Comparison of ENCODE assay signal across 23 cellular contexts in genomic region chr11:70709596-70709995, GRCh38.
"Had no signal": no experiment of that assay in that cellular context is flagged by ENCODE, and none has a peak within 500 bp of the region (broad histone marks: within the 10 kb centered on the region; RNA-seq: fewer than 3 reads in every experiment).

No MANE protein-coding gene starts in this region.

- H3K27ac Mint-ChIP-seq: dendritic cell treated with granulocyte-macrophage colony-stimulating factor and Interleukin-4, amounts not matched to agents 40 ng/mL and 50 ng/mL, for 4 days; effector memory CD8-positive, alpha-beta T cell; mesothelial cell of epicardium had no signal

- H3K27me3 ChIP-seq: colonic mucosa had no signal

- DNase-seq: cerebellar nuclear complex; colonic mucosa; cortex of kidney; effector CD8-positive, alpha-beta T cell; effector memory CD8-positive, alpha-beta T cell; endodermal cell; foreskin keratinocyte; heart left ventricle; hippocampal formation; left cardiac atrium; left lung; left ventricle myocardium superior; lower lobe of right lung; mesenchymal stem cell had no signal

- H3K4me3 ChIP-seq: colonic mucosa, esophagus muscularis mucosa, gastroesophageal sphincter, heart left ventricle, left lung, lower lobe of right lung had no signal

- H3K4me1 ChIP-seq: colonic mucosa, foreskin keratinocyte, gastroesophageal sphincter, heart left ventricle, left lung had no signal

- ATAC-seq: effector memory CD8-positive, alpha-beta T cell; foreskin keratinocyte; gastroesophageal sphincter; heart left ventricle; left cardiac atrium; left lung; left ventricle myocardium superior; lower lobe of right lung had no signal

- H3K27ac ChIP-seq: colonic mucosa, epithelial cell of prostate, esophagus muscularis mucosa, foreskin keratinocyte, gastroesophageal sphincter, heart left ventricle, left lung, lower lobe of right lung had no signal

- H3K36me3 Mint-ChIP-seq: mesothelial cell of epicardium had no signal

- H3K9me3 Mint-ChIP-seq: dendritic cell treated with granulocyte-macrophage colony-stimulating factor and Interleukin-4, amounts not matched to agents 40 ng/mL and 50 ng/mL, for 4 days; effector memory CD8-positive, alpha-beta T cell; mesothelial cell of epicardium had no signal

- FAIRE-seq: endometrium, frontal cortex, islet of Langerhans, keratinocyte had no signal

- H3K9me3 ChIP-seq: colonic mucosa, esophagus muscularis mucosa, gastroesophageal sphincter, heart left ventricle, left lung, lower lobe of right lung had no signal

- H3K36me3 ChIP-seq: colonic mucosa, esophagus muscularis mucosa, gastroesophageal sphincter, heart left ventricle, left lung, lower lobe of right lung had no signal

- H3K4me3 Mint-ChIP-seq: dendritic cell treated with granulocyte-macrophage colony-stimulating factor and Interleukin-4, amounts not matched to agents 40 ng/mL and 50 ng/mL, for 4 days; effector memory CD8-positive, alpha-beta T cell; endodermal cell; mesothelial cell of epicardium had no signal
